ENCODE assay signal across 20 cellular contexts in genomic region chr6:83073620-83074019, GRCh38.
"Had no signal": no experiment of that assay in that cellular context is flagged by ENCODE, and none has a peak within 500 bp of the region (broad histone marks: within the 10 kb centered on the region; RNA-seq: fewer than 3 reads in every experiment).

No MANE protein-coding gene starts in this region.

- H3K36me3 ChIP-seq: gastrocnemius medialis, neutrophil, transverse colon, WERI-Rb-1 had no signal

- ATAC-seq: effector memory CD8-positive, alpha-beta T cell; gastrocnemius medialis; natural killer cell; T-helper 17 cell had no signal

- H3K27ac ChIP-seq: coronary artery, gastrocnemius medialis, neutrophil, transverse colon, WERI-Rb-1 had no signal

- H3K36me3 Mint-ChIP-seq: natural killer cell had no signal

- H3K27me3 ChIP-seq: gastrocnemius medialis, neutrophil, transverse colon had no signal

- H3K27me3 Mint-ChIP-seq: activated CD4-positive, alpha-beta memory T cell treated with anti-CD3 and anti-CD28 coated beads, Interleukin-2, amount 10 ng/mL, durations not matched to agents 7 days and 5 days; activated naive CD8-positive, alpha-beta T cell treated with anti-CD3 and anti-CD28 coated beads, Interleukin-2, amount 10 ng/mL, durations not matched to agents 7 days and 5 days; brain; central memory CD8-positive, alpha-beta T cell; effector memory CD8-positive, alpha-beta T cell; T-helper 17 cell had no signal

- H3K9me3 Mint-ChIP-seq: activated CD4-positive, alpha-beta memory T cell treated with anti-CD3 and anti-CD28 coated beads, Interleukin-2, amount 10 ng/mL, durations not matched to agents 7 days and 5 days; activated naive CD8-positive, alpha-beta T cell treated with anti-CD3 and anti-CD28 coated beads, Interleukin-2, amount 10 ng/mL, durations not matched to agents 7 days and 5 days; central memory CD8-positive, alpha-beta T cell; effector memory CD8-positive, alpha-beta T cell; natural killer cell had no signal

- H3K4me3 Mint-ChIP-seq: activated CD4-positive, alpha-beta memory T cell treated with anti-CD3 and anti-CD28 coated beads, Interleukin-2, amount 10 ng/mL, durations not matched to agents 7 days and 5 days; activated naive CD8-positive, alpha-beta T cell treated with anti-CD3 and anti-CD28 coated beads, Interleukin-2, amount 10 ng/mL, durations not matched to agents 7 days and 5 days; brain; central memory CD8-positive, alpha-beta T cell; effector memory CD8-positive, alpha-beta T cell; natural killer cell; T-helper 17 cell had no signal

- H3K27ac Mint-ChIP-seq: activated CD4-positive, alpha-beta memory T cell treated with anti-CD3 and anti-CD28 coated beads, Interleukin-2, amount 10 ng/mL, durations not matched to agents 7 days and 5 days; activated naive CD8-positive, alpha-beta T cell treated with anti-CD3 and anti-CD28 coated beads, Interleukin-2, amount 10 ng/mL, durations not matched to agents 7 days and 5 days; brain; effector memory CD8-positive, alpha-beta T cell; natural killer cell; T-helper 17 cell had no signal

- H3K4me3 ChIP-seq: coronary artery, gastrocnemius medialis, skin epidermis, transverse colon had no signal

- DNase-seq: activated CD4-positive, alpha-beta memory T cell treated with anti-CD3 and anti-CD28 coated beads, Interleukin-2, amount 10 ng/mL, durations not matched to agents 7 days and 5 days; activated gamma-delta T cell; activated naive CD8-positive, alpha-beta T cell treated with anti-CD3 and anti-CD28 coated beads, Interleukin-2, amount 10 ng/mL, durations not matched to agents 7 days and 5 days; activated T-cell treated with anti-CD3 and anti-CD28 coated beads, Interleukin-2, amount 50 U/mL, for 48 hours; effector memory CD8-positive, alpha-beta T cell; gastrocnemius medialis; mesenchymal stem cell; natural killer cell; posterior cingulate gyrus; stimulated activated CD4-positive, alpha-beta T cell treated with anti-CD3 and anti-CD28 coated beads, Interleukin-15, amount 100 ng/mL, for 24 hours; stimulated activated CD4-positive, alpha-beta T cell treated with anti-CD3 and anti-CD28 coated beads, Interleukin-4, amount 100 ng/mL, for 1 hour; stimulated activated naive CD4-positive, alpha-beta T cell; T-helper 17 cell; transverse colon; WERI-Rb-1 had no signal

- H3K9me3 ChIP-seq: gastrocnemius medialis, neutrophil, transverse colon had no signal
